ENCODE assay signal across 8 cellular contexts in genomic region chr4:42398448-42399355, GRCh38. TPM values are rescaled to one million over a fixed set of nuclear protein-coding genes. Genes with fewer than 3 reads are reported as not detected.
DNase-seq lines count a peak whose midpoint lies in the region; ATAC-seq and TF ChIP-seq lines count a peak whose summit lies in the region.

No MANE protein-coding gene starts in this region.

- TF ChIP-seq CTCF in GM06990 (IDR thresholded peaks at IDR 0.05; ENCODE audit: insufficient read depth, low read length, poor library complexity, severe bottlenecking) (peak; percentile 6), OCI-LY3 (IDR thresholded peaks at IDR 0.05; ENCODE audit: low read depth, low read length) (peak; percentile 15; the same call in 1 of the 2 replicates), fibroblast of pulmonary artery (IDR thresholded peaks at IDR 0.05; ENCODE audit: low read length, missing control alignments) (peak; percentile 12), psoas muscle (IDR thresholded peaks at IDR 0.05) (no peak)

- ATAC-seq in psoas muscle, result peak in 3 of 4 donors; percentile 20 to 46 (median 37)

- H3K9me3 ChIP-seq in OCI-LY3 (ENCODE audit: insufficient read depth, low read length), result no peaks in the 10 kb centered on the region
- H3K9me3 ChIP-seq in psoas muscle, result no peaks in the 10 kb centered on the region
- no peaks in the 10 kb centered on the region for H3K9me3 ChIP-seq in SJCRH30 (replicated peaks)

- peak overlapping the region; percentile 64 for H2AFZ ChIP-seq in OCI-LY3 (ENCODE audit: low read depth, low read length)

- H3K4me2 ChIP-seq in OCI-LY3 (ENCODE audit: low read length), result peak overlapping the region; percentile 69

- DNase-seq in GM06990 (ENCODE audit: extremely low read depth, insufficient read length) (no peak), fibroblast of pulmonary artery (ENCODE audit: low read depth) (no peak), psoas muscle (peak; percentile 14 to 51), NAMALWA (ENCODE audit: low spot score) (no peak), SJCRH30 (no peak), NCI-H510A treated with DMSO at 0.1 percent for 48 hours (lab: John Stamatoyannopoulos, UW) (no peak), GM19240 (ENCODE audit: insufficient read length, low spot score) (no peak)

- H3K27ac ChIP-seq in OCI-LY3 (ENCODE audit: low read length) (no peak overlapping the region), psoas muscle (no peak overlapping the region), SJCRH30 (no peak overlapping the region)

- WGBS in psoas muscle, 3 donors, result 2 to 4% (median 3%) methylated on average over 42 to 53 of the region's 53 CpGs

- H3K79me2 ChIP-seq in OCI-LY3 (ENCODE audit: low read length), result peaks cover 23% of the 10 kb centered on the region; the same call in 1 of the 2 replicates

- H3K4me1 ChIP-seq in OCI-LY3 (ENCODE audit: low read length), result peaks cover 15% of the 10 kb centered on the region
- peaks cover 11% of the 10 kb centered on the region for H3K4me1 ChIP-seq in psoas muscle
- no peaks in the 10 kb centered on the region for H3K4me1 ChIP-seq in SJCRH30

- no peaks in the 10 kb centered on the region for H4K20me1 ChIP-seq in OCI-LY3 (ENCODE audit: insufficient read depth, low read length)

- intact Hi-C loops in psoas muscle (cut with DNase I), result no loop called here

- peak overlapping the region; percentile 65 for H3K4me3 ChIP-seq in GM06990 (replicated peaks; ENCODE audit: low read depth, low read length)
- H3K4me3 ChIP-seq in OCI-LY3 (ENCODE audit: low read length), result peak overlapping the region; percentile 81
- peak overlapping the region; percentile 65 for H3K4me3 ChIP-seq in fibroblast of pulmonary artery (replicated peaks; ENCODE audit: low read depth, low read length)
- peak overlapping the region; percentile 69 for H3K4me3 ChIP-seq in psoas muscle
- H3K4me3 ChIP-seq in SJCRH30, result no peak overlapping the region

- H3K36me3 ChIP-seq in GM06990 (ENCODE audit: control insufficient read depth, insufficient read depth, low read length) (no peaks in the 10 kb centered on the region), OCI-LY3 (replicated peaks; ENCODE audit: low read depth, low read length) (peaks cover 10% of the 10 kb centered on the region), psoas muscle (ENCODE audit: insufficient read depth in 1 of 2, low read depth in 1 of 2) (no peaks in the 10 kb centered on the region), SJCRH30 (no peaks in the 10 kb centered on the region)

- peak overlapping the region; percentile 72 for H3K9ac ChIP-seq in OCI-LY3 (ENCODE audit: low read length)

- H3K27me3 ChIP-seq in GM06990 (replicated peaks; ENCODE audit: control insufficient read depth, insufficient read depth, low read length) (no peaks in the 10 kb centered on the region), OCI-LY3 (ENCODE audit: low read depth, low read length) (peaks cover 5% of the 10 kb centered on the region; the same call in 1 of the 2 replicates), psoas muscle (ENCODE audit: insufficient read depth in 3 of 3, low read length in 2 of 3) (peaks cover 2 to 59% (median 10%) of the 10 kb centered on the region in 3 donors), SJCRH30 (no peaks in the 10 kb centered on the region)

RNA-seq across cellular contexts. Expression of gene SHISA3, which starts 1.4 kb away (rescaled TPM):
- total RNA-seq in psoas muscle, result under 1 TPM in 3 of 4 donors, not detected in 1; 0.36 to 0.90 (median 0.54) TPM
- 1 to 10 TPM in 1 of 3 donors, under 1 TPM in 2; 0.35 to 1.5 (median 0.74) TPM for polyA plus RNA-seq in psoas muscle
- total RNA-seq in SJCRH30 (2014; rRNA removed; shearing (Covaris generic)), result not detected in 2 replicates

Comparison
In these comparisons a context has a peak if more than half of its experiments do, and no peak if none do; other contexts are left out.
1. DNase-seq: peak in psoas muscle (2 of 2); none in GM06990 (single experiment), fibroblast of pulmonary artery (single experiment), NAMALWA (single experiment), SJCRH30 (0 of 2), NCI-H510A treated with DMSO at 0.1 percent for 48 hours (single experiment) and GM19240 (single experiment).